ENCODE assay signal across 34 cellular contexts in genomic region chr7:152414779-152415178, GRCh38. TPM values are rescaled to one million over a fixed set of nuclear protein-coding genes. Genes with fewer than 3 reads are reported as not detected.
A peak's percentile ranks its signal among the peaks of the same experiment; 100 is the strongest.
DNase-seq lines count a peak whose midpoint lies in the region; TF ChIP-seq lines count a peak whose summit lies in the region.
"Had no signal": no experiment of that assay in that cellular context is flagged by ENCODE, and none has a peak within 500 bp of the region (broad histone marks: within the 10 kb centered on the region; RNA-seq: fewer than 3 reads in every experiment).

No MANE protein-coding gene starts in this region.

- peaks cover 19% of the 10 kb centered on the region for H3K9me3 Mint-ChIP-seq in neural progenitor cell
- H3K9me3 Mint-ChIP-seq: CD8-positive, alpha-beta memory T cell; CD8-positive, alpha-beta T cell had no signal

- H3K9me3 ChIP-seq in HEK293 (ENCODE audit: control insufficient read depth, insufficient read depth, low read depth, low read length) (no peaks in the 10 kb centered on the region), neural progenitor cell (ENCODE audit: low read depth) (no peaks in the 10 kb centered on the region), trophoblast cell (ENCODE audit: insufficient read depth, low read depth, low read length) (peaks cover 2% of the 10 kb centered on the region), BE2C (no peaks in the 10 kb centered on the region)
- H3K9me3 ChIP-seq: A549, Caco-2 had no signal

- H3K4me1 Mint-ChIP-seq in neural progenitor cell = peaks cover 19% of the 10 kb centered on the region

- H3K27me3 Mint-ChIP-seq in neural progenitor cell (ENCODE audit: insufficient read depth, low read depth) = peaks cover 3% of the 10 kb centered on the region
- H3K27me3 Mint-ChIP-seq: B cell; CD4-positive, alpha-beta memory T cell; CD4-positive, alpha-beta T cell; CD4-positive, CD25-positive, alpha-beta regulatory T cell; CD8-positive, alpha-beta memory T cell had no signal

- no peaks in the 10 kb centered on the region for H3K79me1 ChIP-seq in trophoblast cell (ENCODE audit: low read length)

- no peak overlapping the region for H3K4me3 Mint-ChIP-seq in neural progenitor cell
- H3K4me3 Mint-ChIP-seq: B cell; CD14-positive monocyte; CD4-positive, alpha-beta memory T cell; CD4-positive, alpha-beta T cell; CD4-positive, CD25-positive, alpha-beta regulatory T cell; CD8-positive, alpha-beta T cell had no signal

- no peak overlapping the region for H2BK12ac ChIP-seq in trophoblast cell (ENCODE audit: low read length)

- H2AFZ ChIP-seq in neural progenitor cell (replicated peaks) = no peak overlapping the region
- peak overlapping the region; percentile 41 for H2AFZ ChIP-seq in trophoblast cell (ENCODE audit: insufficient read depth, low read length, poor library complexity)

- H3K4me2 ChIP-seq in neural progenitor cell = no peak overlapping the region
- H3K4me2 ChIP-seq in trophoblast cell (ENCODE audit: low read length) = no peak overlapping the region
- H3K4me2 ChIP-seq: A549; BLaER1; BLaER1 treated with 17β-estradiol and CSF1 and Interleukin-3, amounts not matched to agents 10 nM and 100 nM had no signal

- H3K27ac ChIP-seq in HEK293 (ENCODE audit: extremely low read depth, low read depth, low read length) (no peak overlapping the region), neural progenitor cell (peak overlapping the region; percentile 11), trophoblast cell (ENCODE audit: low read depth, low read length) (no peak overlapping the region)
- H3K27ac ChIP-seq: 22Rv1; A549; BLaER1; BLaER1 treated with 17β-estradiol and CSF1 and Interleukin-3, amounts not matched to agents 10 nM and 100 nM; C4-2B had no signal

- CTCF ChIA-PET in HEK293 (lab: Yijun Ruan, JAX) = no interaction called here

- H3K36me3 ChIP-seq in HEK293 (ENCODE audit: control insufficient read depth in 2 of 2, insufficient read depth in 1 of 2, low read length in 2 of 2) (no peaks in the 10 kb centered on the region), neural progenitor cell (peaks cover 8% of the 10 kb centered on the region), trophoblast cell (ENCODE audit: control insufficient read depth in 1 of 2, insufficient read depth in 2 of 2, low read length in 2 of 2) (peaks cover 0 to 3% of the 10 kb centered on the region in 2 experiments), BE2C (no peaks in the 10 kb centered on the region)

- peaks cover 15% of the 10 kb centered on the region for H3K36me3 Mint-ChIP-seq in neural progenitor cell

- no peak overlapping the region for H2BK120ac ChIP-seq in trophoblast cell (ENCODE audit: insufficient read depth, low read length, poor library complexity)

- WGBS in trophoblast cell (ENCODE audit: extremely low coverage, insufficient coverage, insufficient read length) = no CpG with 5 or more reads among the region's 2 CpGs

- no peak for TF ChIP-seq CTCF in HEK293 (tag by site-specific recombination; IDR thresholded peaks at IDR 0.05)
- TF ChIP-seq CTCF in neural progenitor cell (IDR thresholded peaks at IDR 0.05) = no peak
- TF ChIP-seq CTCF in BE2C (IDR thresholded peaks at IDR 0.05; ENCODE audit: low read depth, low read length) = no peak

- H3K27ac Mint-ChIP-seq in neural progenitor cell = no peak overlapping the region
- H3K27ac Mint-ChIP-seq: B cell; CD4-positive, alpha-beta T cell; CD4-positive, CD25-positive, alpha-beta regulatory T cell; CD8-positive, alpha-beta T cell had no signal

- H3F3A ChIP-seq in neural progenitor cell (ENCODE audit: low read depth) = peaks cover 23% of the 10 kb centered on the region

- H2BK5ac ChIP-seq in trophoblast cell (ENCODE audit: low read depth, low read length, poor library complexity) = no peak overlapping the region

- H3K4ac ChIP-seq in trophoblast cell (ENCODE audit: low read depth, low read length) = peak overlapping the region; percentile 75

- no peak overlapping the region for H2AK5ac ChIP-seq in trophoblast cell (ENCODE audit: low read length)

- no peak overlapping the region for H3K23ac ChIP-seq in trophoblast cell (ENCODE audit: low read length)

- H3K4me1 ChIP-seq in HEK293 (ENCODE audit: control insufficient read depth, insufficient read depth, low read length) = no peaks in the 10 kb centered on the region
- peaks cover 14% of the 10 kb centered on the region for H3K4me1 ChIP-seq in neural progenitor cell
- no peaks in the 10 kb centered on the region for H3K4me1 ChIP-seq in trophoblast cell (ENCODE audit: control insufficient read depth in 1 of 2, insufficient read depth in 2 of 2, low read length in 2 of 2)
- H3K4me1 ChIP-seq in BE2C = no peaks in the 10 kb centered on the region; the same call in 1 of the 2 replicates
- H3K4me1 ChIP-seq: A549, BLaER1 had no signal

- H4K20me1 ChIP-seq in neural progenitor cell (ENCODE audit: low read depth) = peaks cover 17% of the 10 kb centered on the region

- H4K8ac ChIP-seq in trophoblast cell (ENCODE audit: low read depth, low read length) = no peak overlapping the region

- H3K14ac ChIP-seq in trophoblast cell (ENCODE audit: low read length) = no peak overlapping the region

- no peak overlapping the region for H3K18ac ChIP-seq in trophoblast cell (ENCODE audit: low read length)

- POLR2A ChIA-PET in HEK293 (lab: Yijun Ruan, JAX) = no interaction called here

- H3K9ac ChIP-seq in neural progenitor cell = no peak overlapping the region
- no peak overlapping the region for H3K9ac ChIP-seq in trophoblast cell (ENCODE audit: low read length)
- H3K9ac ChIP-seq: BLaER1; BLaER1 treated with 17β-estradiol and CSF1 and Interleukin-3, amounts not matched to agents 10 nM and 100 nM had no signal

- peak; percentile 1 for DNase-seq in medulla oblongata (ENCODE audit: extremely low spot score)
- DNase-seq in neural progenitor cell (ENCODE audit: low spot score) = no peak
- no peak for DNase-seq in trophoblast cell
- no peak for DNase-seq in GM19238 (ENCODE audit: insufficient read length, low spot score)
- DNase-seq in NCI-H1417 (lab: John Stamatoyannopoulos, UW) = no peak
- no peak for DNase-seq in BE2C
- no peak for DNase-seq in NCI-H1092 (lab: John Stamatoyannopoulos, UW)
- DNase-seq: 8988T; ACHN; AML-193; C1 segment of cervical spinal cord; Caco-2; Calu3; CD4-positive, alpha-beta memory T cell; CD4-positive, alpha-beta T cell; CD4-positive, CD25-positive, alpha-beta regulatory T cell; CD8-positive, alpha-beta memory T cell; CD8-positive, alpha-beta T cell; COR-L47; DMS 273 treated with DMSO at 0.1 percent for 48 hours; DMS153; DMS53; DMS79; DMS79 treated with DMSO at 0.1 percent for 48 hours; DND-41; EL had no signal

- H4K91ac ChIP-seq in trophoblast cell (ENCODE audit: low read depth, low read length) = no peak overlapping the region

- no peak overlapping the region for H3K4me3 ChIP-seq in HEK293 (ENCODE audit: low read depth, low read length)
- H3K4me3 ChIP-seq in neural progenitor cell = no peak overlapping the region
- no peak overlapping the region for H3K4me3 ChIP-seq in trophoblast cell (ENCODE audit: low read depth, low read length)
- no peak overlapping the region for H3K4me3 ChIP-seq in BE2C (ENCODE audit: low read depth, low read length)
- H3K4me3 ChIP-seq: A549; BLaER1; BLaER1 treated with 17β-estradiol and CSF1 and Interleukin-3, amounts not matched to agents 10 nM and 100 nM had no signal

- peaks cover 100% of the 10 kb centered on the region for H3K79me2 ChIP-seq in neural progenitor cell (ENCODE audit: low read depth)
- H3K79me2 ChIP-seq in trophoblast cell (ENCODE audit: control insufficient read depth, insufficient read depth, low read length, poor library complexity) = peaks cover 13% of the 10 kb centered on the region

- H4K12ac ChIP-seq in trophoblast cell (ENCODE audit: low read depth, low read length) = no peak overlapping the region

- no peaks in the 10 kb centered on the region for H3K27me3 ChIP-seq in neural progenitor cell
- H3K27me3 ChIP-seq in trophoblast cell (ENCODE audit: insufficient read depth, low read length) = no peaks in the 10 kb centered on the region
- no peaks in the 10 kb centered on the region for H3K27me3 ChIP-seq in BE2C
- H3K27me3 ChIP-seq: BLaER1; BLaER1 treated with 17β-estradiol and CSF1 and Interleukin-3, amounts not matched to agents 10 nM and 100 nM had no signal

TF ChIP-seq in HEK293, 187 proteins besides CTCF, POLR2A, EP300 and RAD21 (continues in another document):
- TF ChIP-seq ZNF488 (tag by site-specific recombination; IDR thresholded peaks at IDR 0.05) (no peak), ZNF175 (tag by site-specific recombination; IDR thresholded peaks at IDR 0.05) (no peak), SCRT1 (tag by site-specific recombination; IDR thresholded peaks at IDR 0.05; ENCODE audit: borderline replicate concordance) (peak; percentile 79; the same call in 1 of the 2 replicates), SCRT2 (tag by site-specific recombination; IDR thresholded peaks at IDR 0.05) (peak; percentile 70), ATF2 (tag by site-specific recombination; IDR thresholded peaks at IDR 0.05; ENCODE audit: low read depth) (no peak)
- TF ChIP-seq, protein P1, sequence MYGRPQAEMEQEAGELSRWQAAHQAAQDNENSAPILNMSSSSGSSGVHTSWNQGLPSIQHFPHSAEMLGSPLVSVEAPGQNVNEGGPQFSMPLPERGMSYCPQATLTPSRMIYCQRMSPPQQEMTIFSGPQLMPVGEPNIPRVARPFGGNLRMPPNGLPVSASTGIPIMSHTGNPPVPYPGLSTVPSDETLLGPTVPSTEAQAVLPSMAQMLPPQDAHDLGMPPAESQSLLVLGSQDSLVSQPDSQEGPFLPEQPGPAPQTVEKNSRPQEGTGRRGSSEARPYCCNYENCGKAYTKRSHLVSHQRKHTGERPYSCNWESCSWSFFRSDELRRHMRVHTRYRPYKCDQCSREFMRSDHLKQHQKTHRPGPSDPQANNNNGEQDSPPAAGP (tag by site-specific recombination; IDR thresholded peaks at IDR 0.05) = no peak

RNA-seq across cellular contexts. Expression of gene KMT2C, which starts 21.0 kb away (rescaled TPM):
- total RNA-seq in neural progenitor cell (ENCODE audit: low replicate concordance) = 25.7 and 26.4 TPM in 2 replicates
- polyA plus RNA-seq in trophoblast cell (2013) = 26.4 and 28.2 TPM in 2 replicates
- 35.5 TPM for polyA plus RNA-seq in BE2C (2012; ENCODE audit: insufficient read depth, insufficient read length, low read depth)
